15 cellular contexts compared by ENCODE assay signal in genomic region chr1:156098782-156099181, GRCh38. TPM values are rescaled to one million over a fixed set of nuclear protein-coding genes. Genes with fewer than 3 reads are reported as not detected.
A peak's percentile ranks its signal among the peaks of the same experiment; 100 is the strongest.
DNase-seq lines count a peak whose midpoint lies in the region; ATAC-seq and TF ChIP-seq lines count a peak whose summit lies in the region.
"Had no signal": no experiment of that assay in that cellular context is flagged by ENCODE, and none has a peak within 500 bp of the region (broad histone marks: within the 10 kb centered on the region; RNA-seq: fewer than 3 reads in every experiment).

No MANE protein-coding gene starts in this region.

- POLR2A ChIA-PET in activated CD4-positive, alpha-beta T cell treated with anti-CD3 and anti-CD28 coated beads for 36 hours (lab: Charles Lee), result interaction anchor here (0.8 to 7.0 kb wide), 3 partner anchors 10 to 115 kb away, joined by 3 to 103 read pairs (median 17); partner anchors contain the start of gene PMF1
- POLR2A ChIA-PET in CD4-positive, alpha-beta T cell (lab: Charles Lee), result interaction anchor here (1.5 to 4.3 kb wide), 3 partner anchors 16 to 30 kb away, joined by 8 to 23 read pairs (median 8); partner anchors contain the start of gene LMNA
- POLR2A ChIA-PET in naive thymus-derived CD8-positive, alpha-beta T cell (lab: Charles Lee), result interaction anchor here (0.5 to 1.5 kb wide), 3 partner anchors 15 to 141 kb away, joined by 3 to 5 read pairs (median 4); no protein-coding TSS in a partner anchor

- no peaks in the 10 kb centered on the region for H3K27me3 ChIP-seq in CD4-positive, alpha-beta T cell (ENCODE audit: control insufficient read depth, insufficient read depth, low read length)
- H3K27me3 ChIP-seq in Karpas-422 (ENCODE audit: low read length), result no peaks in the 10 kb centered on the region
- H3K27me3 ChIP-seq: upper lobe of left lung had no signal

- H3K4me3 ChIP-seq in Karpas-422 (ENCODE audit: low read length), result no peak overlapping the region
- H3K4me3 ChIP-seq: K562, upper lobe of left lung had no signal

- in situ Hi-C loops in GM13977 (cut with MboI; ENCODE audit: low pct_unique_long_range_greater_than_20kb, low sequenced_read_pairs, unreplicated experiment), result loop anchor here (10.0 kb wide), 1 partner anchor 216 kb away; no protein-coding TSS in a partner anchor

- peaks cover 11% of the 10 kb centered on the region for H3K4me1 ChIP-seq in Karpas-422 (ENCODE audit: low read length)

- H3K9me2 ChIP-seq in Karpas-422 (replicated peaks; ENCODE audit: insufficient read depth, low read length), result no peaks in the 10 kb centered on the region

- H3K27me3 Mint-ChIP-seq in activated CD4-positive, alpha-beta T cell treated with anti-CD3 and anti-CD28 coated beads for 36 hours, result peaks cover 5% of the 10 kb centered on the region
- peaks cover 2% of the 10 kb centered on the region for H3K27me3 Mint-ChIP-seq in CD4-positive, alpha-beta T cell
- peaks cover 28% of the 10 kb centered on the region for H3K27me3 Mint-ChIP-seq in activated T-helper 1 cell treated with anti-CD3 and anti-CD28 coated beads, Interleukin-12 subunit alpha, Interleukin-12 subunit beta, Interleukin-2, Interleukin-4 antibody, amounts not matched to agents 30 ng/mL and 10 ng/mL and 1 ng/mL, durations not matched to agents 14 hours and 24 hours and 36 hours (ENCODE audit: insufficient read depth)
- H3K27me3 Mint-ChIP-seq in naive thymus-derived CD8-positive, alpha-beta T cell, result peaks cover 0 to 9% (median 5%) of the 10 kb centered on the region in 5 donors

- H3K9me3 Mint-ChIP-seq in activated CD4-positive, alpha-beta T cell treated with anti-CD3 and anti-CD28 coated beads for 36 hours (ENCODE audit: low read depth), result no peaks in the 10 kb centered on the region
- no peaks in the 10 kb centered on the region for H3K9me3 Mint-ChIP-seq in CD4-positive, alpha-beta T cell
- no peaks in the 10 kb centered on the region for H3K9me3 Mint-ChIP-seq in activated T-helper 1 cell treated with anti-CD3 and anti-CD28 coated beads, Interleukin-12 subunit alpha, Interleukin-12 subunit beta, Interleukin-2, Interleukin-4 antibody, amounts not matched to agents 30 ng/mL and 10 ng/mL and 1 ng/mL, durations not matched to agents 14 hours and 24 hours and 36 hours
- peaks cover 0 to 3% (median 0%) of the 10 kb centered on the region in 9 donors for H3K9me3 Mint-ChIP-seq in naive thymus-derived CD8-positive, alpha-beta T cell

- H3K27ac Mint-ChIP-seq in activated CD4-positive, alpha-beta T cell treated with anti-CD3 and anti-CD28 coated beads for 36 hours, result peak overlapping the region; percentile 94
- peak overlapping the region; percentile 82 for H3K27ac Mint-ChIP-seq in CD4-positive, alpha-beta T cell
- H3K27ac Mint-ChIP-seq in activated T-helper 1 cell treated with anti-CD3 and anti-CD28 coated beads, Interleukin-12 subunit alpha, Interleukin-12 subunit beta, Interleukin-2, Interleukin-4 antibody, amounts not matched to agents 30 ng/mL and 10 ng/mL and 1 ng/mL, durations not matched to agents 14 hours and 24 hours and 36 hours, result peak overlapping the region; percentile 88
- peak overlapping the region in 9 of 10 donors; percentile 3 to 99 (median 98) for H3K27ac Mint-ChIP-seq in naive thymus-derived CD8-positive, alpha-beta T cell

- intact Hi-C loops in activated CD4-positive, alpha-beta T cell treated with anti-CD3 and anti-CD28 coated beads for 36 hours (cut with DNase I, micrococcal nuclease), result loop anchor here in 1 of 2 experiments (5.0 kb wide), 1 partner anchor 404 kb away; the partner anchor contains the start of gene MEF2D
- intact Hi-C loops in CD4-positive, alpha-beta T cell (cut with DNase I, micrococcal nuclease), result no loop called here
- intact Hi-C loops in activated T-helper 1 cell treated with anti-CD3 and anti-CD28 coated beads, Interleukin-12 subunit alpha, Interleukin-12 subunit beta, Interleukin-2, Interleukin-4 antibody, amounts not matched to agents 30 ng/mL and 10 ng/mL and 1 ng/mL, durations not matched to agents 14 hours and 24 hours and 36 hours (cut with micrococcal nuclease), result loop anchor here (1.0 kb wide), 2 partner anchors 16 to 44 kb away; partner anchors contain the start of genes LAMTOR2 and LMNA

- H3K79me2 ChIP-seq in Karpas-422 (ENCODE audit: low read length), result no peaks in the 10 kb centered on the region

- H3K36me3 ChIP-seq in Karpas-422 (ENCODE audit: insufficient read depth, low read length), result no peaks in the 10 kb centered on the region
- H3K36me3 ChIP-seq: upper lobe of left lung had no signal

- H2AFZ ChIP-seq in Karpas-422 (ENCODE audit: low read length), result no peak overlapping the region

- H3K4me3 Mint-ChIP-seq in activated CD4-positive, alpha-beta T cell treated with anti-CD3 and anti-CD28 coated beads for 36 hours, result no peak overlapping the region
- no peak overlapping the region for H3K4me3 Mint-ChIP-seq in CD4-positive, alpha-beta T cell
- no peak overlapping the region for H3K4me3 Mint-ChIP-seq in activated T-helper 1 cell treated with anti-CD3 and anti-CD28 coated beads, Interleukin-12 subunit alpha, Interleukin-12 subunit beta, Interleukin-2, Interleukin-4 antibody, amounts not matched to agents 30 ng/mL and 10 ng/mL and 1 ng/mL, durations not matched to agents 14 hours and 24 hours and 36 hours
- H3K4me3 Mint-ChIP-seq in naive thymus-derived CD8-positive, alpha-beta T cell, result no peak overlapping the region

- DNase-seq in activated CD4-positive, alpha-beta T cell treated with anti-CD3 and anti-CD28 coated beads for 36 hours, result no peak
- no peak for DNase-seq in activated CD4-positive, alpha-beta T cell treated with anti-CD3 and anti-CD28 coated beads, Interleukin-2, amount 50 U/mL, for 4 hours
- no peak for DNase-seq in CD4-positive, alpha-beta T cell
- no peak for DNase-seq in activated T-helper 1 cell treated with anti-CD3 and anti-CD28 coated beads, Interleukin-12 subunit alpha, Interleukin-12 subunit beta, Interleukin-2, Interleukin-4 antibody, amounts not matched to agents 30 ng/mL and 10 ng/mL and 1 ng/mL, durations not matched to agents 14 hours and 24 hours and 36 hours (ENCODE audit: low spot score)
- no peak for DNase-seq in naive thymus-derived CD8-positive, alpha-beta T cell
- DNase-seq in GM13977 (ENCODE audit: low spot score) (no peak), SHP77 treated with DMSO at 0.1 percent for 48 hours (lab: John Stamatoyannopoulos, UW) (no peak), Karpas-422 (no peak)
- DNase-seq: cerebellar nuclear complex, foreskin melanocyte, NCI-H1092 treated with DMSO at 0.1 percent for 48 hours, T-helper 2 cell, upper lobe of left lung had no signal

- H4K20me1 ChIP-seq in Karpas-422 (ENCODE audit: insufficient read depth, low read depth, low read length), result no peaks in the 10 kb centered on the region

- ATAC-seq in activated CD4-positive, alpha-beta T cell treated with anti-CD3 and anti-CD28 coated beads for 36 hours, result no peak
- no peak for ATAC-seq in CD4-positive, alpha-beta T cell (ENCODE audit: poor library complexity)
- no peak for ATAC-seq in naive thymus-derived CD8-positive, alpha-beta T cell
- ATAC-seq: K562 had no signal

- no peak for TF ChIP-seq CTCF in CD4-positive, alpha-beta T cell (IDR thresholded peaks at IDR 0.05)
- no peak for TF ChIP-seq CTCF in GM13977 (IDR thresholded peaks at IDR 0.05; ENCODE audit: extremely low read depth, insufficient read depth, missing control alignments)

- no peaks in the 10 kb centered on the region for H3K9me3 ChIP-seq in CD4-positive, alpha-beta T cell (ENCODE audit: control insufficient read depth, low read length)
- H3K9me3 ChIP-seq in Karpas-422 (ENCODE audit: low read length), result no peaks in the 10 kb centered on the region
- H3K9me3 ChIP-seq: upper lobe of left lung had no signal

- CTCF ChIA-PET in activated CD4-positive, alpha-beta T cell treated with anti-CD3 and anti-CD28 coated beads for 36 hours (lab: Charles Lee), result interaction anchor here (0.6 to 29.4 kb wide), 3 partner anchors 8 to 189 kb away, joined by 4 to 929 read pairs (median 4); partner anchors contain the start of gene LMNA
- CTCF ChIA-PET in CD4-positive, alpha-beta T cell (lab: Charles Lee), result interaction anchor here (6.8 kb wide), 1 partner anchor 30 kb away, joined by 194 read pairs; no protein-coding TSS in a partner anchor

- peak overlapping the region; percentile 30 for H3K27ac ChIP-seq in CD4-positive, alpha-beta T cell (ENCODE audit: low read depth, low read length)
- no peak overlapping the region for H3K27ac ChIP-seq in Karpas-422 (ENCODE audit: low read length)
- H3K27ac ChIP-seq: upper lobe of left lung had no signal

- H3K4me1 Mint-ChIP-seq in activated CD4-positive, alpha-beta T cell treated with anti-CD3 and anti-CD28 coated beads for 36 hours, result peaks cover 72% of the 10 kb centered on the region
- H3K4me1 Mint-ChIP-seq in CD4-positive, alpha-beta T cell (ENCODE audit: low read depth), result peaks cover 45% of the 10 kb centered on the region
- H3K4me1 Mint-ChIP-seq in activated T-helper 1 cell treated with anti-CD3 and anti-CD28 coated beads, Interleukin-12 subunit alpha, Interleukin-12 subunit beta, Interleukin-2, Interleukin-4 antibody, amounts not matched to agents 30 ng/mL and 10 ng/mL and 1 ng/mL, durations not matched to agents 14 hours and 24 hours and 36 hours (ENCODE audit: low read depth), result peaks cover 47% of the 10 kb centered on the region
- H3K4me1 Mint-ChIP-seq in naive thymus-derived CD8-positive, alpha-beta T cell, result peaks cover 27 to 60% (median 40%) of the 10 kb centered on the region in 4 donors

- H3K4me2 ChIP-seq in Karpas-422 (ENCODE audit: low read depth, low read length, poor library complexity, severe bottlenecking), result no peak overlapping the region

- H3K9ac ChIP-seq in Karpas-422 (ENCODE audit: low read length), result no peak overlapping the region

- H3K36me3 Mint-ChIP-seq in activated CD4-positive, alpha-beta T cell treated with anti-CD3 and anti-CD28 coated beads for 36 hours (ENCODE audit: low read depth), result peaks cover 2% of the 10 kb centered on the region
- H3K36me3 Mint-ChIP-seq in CD4-positive, alpha-beta T cell (ENCODE audit: low read depth), result no peaks in the 10 kb centered on the region
- peaks cover 3% of the 10 kb centered on the region for H3K36me3 Mint-ChIP-seq in activated T-helper 1 cell treated with anti-CD3 and anti-CD28 coated beads, Interleukin-12 subunit alpha, Interleukin-12 subunit beta, Interleukin-2, Interleukin-4 antibody, amounts not matched to agents 30 ng/mL and 10 ng/mL and 1 ng/mL, durations not matched to agents 14 hours and 24 hours and 36 hours (ENCODE audit: low read depth)
- H3K36me3 Mint-ChIP-seq in naive thymus-derived CD8-positive, alpha-beta T cell, result peaks cover 0 to 1% (median 0%) of the 10 kb centered on the region in 3 donors

RNA-seq across cellular contexts. Expression of gene LMNA, which starts 15.7 kb away (rescaled TPM):
- 100 to 1,000 TPM; 184 to 218 TPM for total RNA-seq in activated CD4-positive, alpha-beta T cell treated with anti-CD3 and anti-CD28 coated beads for 36 hours
- total RNA-seq in CD4-positive, alpha-beta T cell, result 100 to 1,000 TPM; 435 to 455 TPM
- 80.1 and 84.1 TPM in 2 replicates for total RNA-seq in activated T-helper 1 cell treated with anti-CD3 and anti-CD28 coated beads, Interleukin-12 subunit alpha, Interleukin-12 subunit beta, Interleukin-2, Interleukin-4 antibody, amounts not matched to agents 30 ng/mL and 10 ng/mL and 1 ng/mL, durations not matched to agents 14 hours and 24 hours and 36 hours
- 1 to 10 TPM; 2.0 to 2.7 TPM for total RNA-seq in naive thymus-derived CD8-positive, alpha-beta T cell
- 1 to 10 TPM in 1 of 3 donors, under 1 TPM in 2; 0.62 to 4.0 (median 0.75) TPM for polyA plus RNA-seq in naive thymus-derived CD8-positive, alpha-beta T cell
- 27.5 and 41.6 TPM in 2 replicates for total RNA-seq in Karpas-422 (2014; rRNA removed; shearing (Covaris generic); ENCODE audit: low replicate concordance)

RNA-seq across cellular contexts. Expression of gene MEX3A, which starts 16.5 kb away (rescaled TPM):
- under 1 TPM; 0.48 to 0.79 TPM for total RNA-seq in activated CD4-positive, alpha-beta T cell treated with anti-CD3 and anti-CD28 coated beads for 36 hours
- total RNA-seq in CD4-positive, alpha-beta T cell, result under 1 TPM; 0.27 to 0.36 TPM
- 0.27 and 0.41 TPM in 2 replicates for total RNA-seq in activated T-helper 1 cell treated with anti-CD3 and anti-CD28 coated beads, Interleukin-12 subunit alpha, Interleukin-12 subunit beta, Interleukin-2, Interleukin-4 antibody, amounts not matched to agents 30 ng/mL and 10 ng/mL and 1 ng/mL, durations not matched to agents 14 hours and 24 hours and 36 hours
- under 1 TPM in 1 of 2 experiments, not detected in 1; 0.38 TPM for total RNA-seq in naive thymus-derived CD8-positive, alpha-beta T cell
- polyA plus RNA-seq in naive thymus-derived CD8-positive, alpha-beta T cell, result not detected
- total RNA-seq in Karpas-422 (2014; rRNA removed; shearing (Covaris generic); ENCODE audit: low replicate concordance), result 2.3 and 2.5 TPM in 2 replicates

RNA-seq across cellular contexts. Expression of gene RAB25, which starts 37.8 kb away (rescaled TPM):
- total RNA-seq in activated CD4-positive, alpha-beta T cell treated with anti-CD3 and anti-CD28 coated beads for 36 hours, result under 1 TPM; 0.46 to 0.77 TPM
- total RNA-seq in CD4-positive, alpha-beta T cell, result 1 to 10 TPM in 1 of 2 experiments, under 1 TPM in 1; 0.58 to 1.3 TPM
- 0.18 TPM in 1 of 2 replicates, not detected in the other for total RNA-seq in activated T-helper 1 cell treated with anti-CD3 and anti-CD28 coated beads, Interleukin-12 subunit alpha, Interleukin-12 subunit beta, Interleukin-2, Interleukin-4 antibody, amounts not matched to agents 30 ng/mL and 10 ng/mL and 1 ng/mL, durations not matched to agents 14 hours and 24 hours and 36 hours
- 1 to 10 TPM; 1.1 to 1.3 TPM for total RNA-seq in naive thymus-derived CD8-positive, alpha-beta T cell
- polyA plus RNA-seq in naive thymus-derived CD8-positive, alpha-beta T cell, result 1 to 10 TPM in 1 of 3 donors, under 1 TPM in 2; 0.81 to 2.0 (median 0.96) TPM
- total RNA-seq in Karpas-422 (2014; rRNA removed; shearing (Covaris generic); ENCODE audit: low replicate concordance), result not detected in 2 replicates
- total RNA-seq: osteocyte had no signal

RNA-seq across cellular contexts. Expression of gene LAMTOR2, which starts 44.2 kb away (rescaled TPM):
- 10 to 100 TPM; 26.1 to 50.3 TPM for total RNA-seq in activated CD4-positive, alpha-beta T cell treated with anti-CD3 and anti-CD28 coated beads for 36 hours
- total RNA-seq in CD4-positive, alpha-beta T cell, result 1 to 10 TPM; 7.0 to 8.7 TPM
- total RNA-seq in activated T-helper 1 cell treated with anti-CD3 and anti-CD28 coated beads, Interleukin-12 subunit alpha, Interleukin-12 subunit beta, Interleukin-2, Interleukin-4 antibody, amounts not matched to agents 30 ng/mL and 10 ng/mL and 1 ng/mL, durations not matched to agents 14 hours and 24 hours and 36 hours, result 66.8 and 67.1 TPM in 2 replicates
- 10 to 100 TPM; 22.6 to 24.2 TPM for total RNA-seq in naive thymus-derived CD8-positive, alpha-beta T cell
- 100 to 1,000 TPM in 1 of 3 donors, 10 to 100 TPM in 2; 89.1 to 102 (median 96.1) TPM for polyA plus RNA-seq in naive thymus-derived CD8-positive, alpha-beta T cell
- 106 and 167 TPM in 2 replicates for total RNA-seq in Karpas-422 (2014; rRNA removed; shearing (Covaris generic); ENCODE audit: low replicate concordance)

RNA-seq across cellular contexts. Expression of gene UBQLN4, which starts 45.2 kb away (rescaled TPM):
- 10 to 100 TPM; 34.5 to 49.0 TPM for total RNA-seq in activated CD4-positive, alpha-beta T cell treated with anti-CD3 and anti-CD28 coated beads for 36 hours
- total RNA-seq in CD4-positive, alpha-beta T cell, result 10 to 100 TPM; 10.6 to 11.9 TPM
- total RNA-seq in activated T-helper 1 cell treated with anti-CD3 and anti-CD28 coated beads, Interleukin-12 subunit alpha, Interleukin-12 subunit beta, Interleukin-2, Interleukin-4 antibody, amounts not matched to agents 30 ng/mL and 10 ng/mL and 1 ng/mL, durations not matched to agents 14 hours and 24 hours and 36 hours, result 59.5 and 64.5 TPM in 2 replicates
- 10 to 100 TPM; 31.6 to 34.8 TPM for total RNA-seq in naive thymus-derived CD8-positive, alpha-beta T cell
- polyA plus RNA-seq in naive thymus-derived CD8-positive, alpha-beta T cell, result 1 to 10 TPM; 6.9 to 9.7 (median 7.6) TPM
- 29.1 and 37.9 TPM in 2 replicates for total RNA-seq in Karpas-422 (2014; rRNA removed; shearing (Covaris generic); ENCODE audit: low replicate concordance)
